9 cellular contexts compared by ENCODE assay signal in genomic region chr22:19986011-19986409, GRCh38. TPM values are rescaled to one million over a fixed set of nuclear protein-coding genes. Genes with fewer than 3 reads are reported as not detected.
DNase-seq lines count a peak whose midpoint lies in the region; ATAC-seq and TF ChIP-seq lines count a peak whose summit lies in the region.
"Had no signal": no experiment of that assay in that cellular context is flagged by ENCODE, and none has a peak within 500 bp of the region (broad histone marks: within the 10 kb centered on the region; RNA-seq: fewer than 3 reads in every experiment).

No MANE protein-coding gene starts in this region.

- H3K79me2 ChIP-seq in PC-9 (ENCODE audit: low read depth) (no peaks in the 10 kb centered on the region), fibroblast of lung (ENCODE audit: control insufficient read depth, insufficient read depth, low read length) (no peaks in the 10 kb centered on the region), osteoblast (ENCODE audit: insufficient read depth, low read length) (peaks cover 17% of the 10 kb centered on the region)

- no peak for TF ChIP-seq CTCF in PC-9 (conservative IDR thresholded peaks at IDR 0.05)
- no peak for TF ChIP-seq CTCF in fibroblast of lung (conservative IDR thresholded peaks at IDR 0.05 in 1 of 2, IDR thresholded peaks at IDR 0.05 in 1 of 2; ENCODE audit: low read depth in 1 of 2, low read length in 2 of 2)
- TF ChIP-seq CTCF in osteoblast (IDR thresholded peaks at IDR 0.05; ENCODE audit: extremely low read depth, low read depth, low read length), result no peak

- POLR2A ChIA-PET in PC-9 (lab: Charles Lee; ENCODE audit: unreplicated experiment), result interaction anchor here (0.6 kb wide), 1 partner anchor 694 kb away, joined by 4 read pairs; the partner anchor contains the start of gene CLTCL1

- H3K27me3 ChIP-seq in BLaER1, result no peaks in the 10 kb centered on the region
- H3K27me3 ChIP-seq in PC-9 (ENCODE audit: insufficient read depth, low read depth), result no peaks in the 10 kb centered on the region
- H3K27me3 ChIP-seq in fibroblast of lung (ENCODE audit: control insufficient read depth, insufficient read depth, low read length), result no peaks in the 10 kb centered on the region
- H3K27me3 ChIP-seq in osteoblast (ENCODE audit: insufficient read depth, low read length), result no peaks in the 10 kb centered on the region

- H3K4me1 ChIP-seq in BLaER1, result peaks cover 59% of the 10 kb centered on the region
- H3K4me1 ChIP-seq in PC-9 (replicated peaks; ENCODE audit: insufficient read depth), result peaks cover 20% of the 10 kb centered on the region
- H3K4me1 ChIP-seq in fibroblast of lung (ENCODE audit: control insufficient read depth, extremely low read depth, insufficient read depth, low read length), result peaks cover 11% of the 10 kb centered on the region
- peaks cover 26% of the 10 kb centered on the region for H3K4me1 ChIP-seq in osteoblast (ENCODE audit: insufficient read depth, low read length)

- intact Hi-C loops in PC-9 (cut with micrococcal nuclease; ENCODE audit: unreplicated experiment), result loop anchor here (5.0 kb wide), 1 partner anchor 36 kb away; the partner anchor contains the start of gene TANGO2

- BruUV-seq in PC-9 (replicated peaks; lab: Mats Ljungman, UMichigan), result no TSS peak

- H3K4me2 ChIP-seq in BLaER1 (peak overlapping the region; percentile 98), PC-9 (peak overlapping the region; percentile 72), fibroblast of lung (ENCODE audit: extremely low read depth, insufficient read depth, low read length) (peak overlapping the region; percentile 93), osteoblast (ENCODE audit: insufficient read depth, low read length) (peak overlapping the region; percentile 91)

- H3K4me3 ChIP-seq in BLaER1, result peak overlapping the region; percentile 89
- peak overlapping the region; percentile 61; the same call in 1 of the 2 replicates for H3K4me3 ChIP-seq in PC-9
- H3K4me3 ChIP-seq in fibroblast of lung (replicated peaks in 1 of 4; ENCODE audit: control extremely low read depth in 1 of 4, insufficient read depth in 1 of 4, low read depth in 3 of 4, low read length in 4 of 4), result peak overlapping the region; percentile 63 to 81 (median 67)
- peak overlapping the region; percentile 81 for H3K4me3 ChIP-seq in osteoblast (ENCODE audit: insufficient read depth, low read length)

- no peaks in the 10 kb centered on the region for H3F3A ChIP-seq in PC-9 (ENCODE audit: insufficient read depth, low read depth)

- H3K9ac ChIP-seq in BLaER1 (peak overlapping the region; percentile 87), fibroblast of lung (ENCODE audit: insufficient read depth, low read length) (no peak overlapping the region)

- no peak for DNase-seq in PC-9
- DNase-seq in fibroblast of lung (ENCODE audit: low read depth in 2 of 2), result no peak
- no peak for DNase-seq in osteoblast (ENCODE audit: insufficient read length, low spot score, missing footprints)
- DNase-seq in AML-193 (lab: John Stamatoyannopoulos, UW), result no peak
- no peak for DNase-seq in EL
- no peak for DNase-seq in NCI-H1417 treated with DMSO at 0.1 percent for 48 hours (lab: John Stamatoyannopoulos, UW)
- DNase-seq: activated T-cell treated with anti-CD3 and anti-CD28 coated beads, Interleukin-2, amount 50 U/mL, for 1 hour had no signal

- no peaks in the 10 kb centered on the region for H3K9me3 ChIP-seq in BLaER1
- H3K9me3 ChIP-seq in PC-9 (ENCODE audit: insufficient read depth, low read depth), result no peaks in the 10 kb centered on the region
- H3K9me3 ChIP-seq in fibroblast of lung (ENCODE audit: control insufficient read depth, insufficient read depth, low read depth, low read length), result no peaks in the 10 kb centered on the region
- no peaks in the 10 kb centered on the region for H3K9me3 ChIP-seq in osteoblast (ENCODE audit: low read depth, low read length)

- CTCF ChIA-PET in PC-9 (lab: Charles Lee), result interaction anchor here (0.6 kb wide), 1 partner anchor 23 kb away, joined by 4 read pairs; no protein-coding TSS in a partner anchor

- H4K20me1 ChIP-seq in BLaER1, result peaks cover 51% of the 10 kb centered on the region
- no peaks in the 10 kb centered on the region; the same call in 1 of the 2 replicates for H4K20me1 ChIP-seq in PC-9 (ENCODE audit: insufficient read depth)
- no peaks in the 10 kb centered on the region for H4K20me1 ChIP-seq in fibroblast of lung (ENCODE audit: control insufficient read depth, extremely low read depth, insufficient read depth, low read length)
- H4K20me1 ChIP-seq in osteoblast (ENCODE audit: insufficient read depth, low read length), result peaks cover 36% of the 10 kb centered on the region

- peaks cover 14% of the 10 kb centered on the region for H3K36me3 ChIP-seq in BLaER1
- H3K36me3 ChIP-seq in PC-9 (ENCODE audit: low read depth), result no peaks in the 10 kb centered on the region
- peaks cover 3% of the 10 kb centered on the region for H3K36me3 ChIP-seq in fibroblast of lung (ENCODE audit: control insufficient read depth, insufficient read depth, low read length)
- no peaks in the 10 kb centered on the region for H3K36me3 ChIP-seq in osteoblast (ENCODE audit: insufficient read depth, low read length)

- no peaks in the 10 kb centered on the region for H3K9me2 ChIP-seq in PC-9 (ENCODE audit: insufficient read depth)

- H3K27ac ChIP-seq in BLaER1, result peak overlapping the region; percentile 82
- no peak overlapping the region for H3K27ac ChIP-seq in PC-9
- H3K27ac ChIP-seq in fibroblast of lung (ENCODE audit: insufficient read depth, low read length), result no peak overlapping the region
- H3K27ac ChIP-seq in osteoblast (ENCODE audit: low read depth, low read length), result no peak overlapping the region

- ATAC-seq in HG02938 (IDR thresholded peaks at IDR 0.05; ENCODE audit: unreplicated experiment), result no peak

- H2AFZ ChIP-seq in PC-9, result no peak overlapping the region; the same call in 1 of the 2 replicates
- H2AFZ ChIP-seq in fibroblast of lung (ENCODE audit: low read length), result peak overlapping the region; percentile 49
- peak overlapping the region; percentile 62 for H2AFZ ChIP-seq in osteoblast (ENCODE audit: low read length)

RNA-seq across cellular contexts. Expression of gene ARVCF, which starts 30.6 kb away (rescaled TPM):
- total RNA-seq in PC-9 (2021), result 15.6 and 21.0 TPM in 2 replicates
- 13.9 and 15.7 TPM in 2 replicates for total RNA-seq in fibroblast of lung
- 2.0 and 2.6 TPM in 2 replicates for polyA plus RNA-seq in fibroblast of lung
- 3.5 and 7.1 TPM in 2 replicates for polyA plus RNA-seq in fibroblast of lung (2012)
- 1.1 and 8.5 TPM in 2 replicates for polyA minus RNA-seq in fibroblast of lung (ENCODE audit: low replicate concordance)
- total RNA-seq in osteoblast, result 19.7 and 27.1 TPM in 2 replicates

RNA-seq across cellular contexts. Expression of gene TANGO2, which starts 34.9 kb away (rescaled TPM):
- total RNA-seq in PC-9 (2021) (22.4 and 25.0 TPM in 2 replicates), fibroblast of lung (33.4 and 52.8 TPM in 2 replicates), osteoblast (41.8 and 43.8 TPM in 2 replicates)
- polyA plus RNA-seq in fibroblast of lung, result 28.3 and 41.3 TPM in 2 replicates
- 21.0 and 22.2 TPM in 2 replicates for polyA plus RNA-seq in fibroblast of lung (2012)
- polyA minus RNA-seq in fibroblast of lung (ENCODE audit: low replicate concordance), result 49.5 and 66.6 TPM in 2 replicates

RNA-seq across cellular contexts. Expression of gene TXNRD2, which starts 44.4 kb away (rescaled TPM):
- total RNA-seq in PC-9 (2021), result 21.7 and 22.4 TPM in 2 replicates
- 18.2 and 30.7 TPM in 2 replicates for total RNA-seq in fibroblast of lung
- 13.2 and 19.7 TPM in 2 replicates for polyA plus RNA-seq in fibroblast of lung
- polyA plus RNA-seq in fibroblast of lung (2012), result 17.7 and 33.3 TPM in 2 replicates
- polyA minus RNA-seq in fibroblast of lung (ENCODE audit: low replicate concordance), result 32.4 and 45.4 TPM in 2 replicates
- 19.5 and 21.5 TPM in 2 replicates for total RNA-seq in osteoblast

RNA-seq across cellular contexts. Expression of gene COMT, which starts 44.4 kb away (rescaled TPM):
- total RNA-seq in PC-9 (2021), result 99.9 and 107 TPM in 2 replicates
- 192 and 305 TPM in 2 replicates for total RNA-seq in fibroblast of lung
- 150 and 208 TPM in 2 replicates for polyA plus RNA-seq in fibroblast of lung
- 201 and 240 TPM in 2 replicates for polyA plus RNA-seq in fibroblast of lung (2012)
- 94.0 and 188 TPM in 2 replicates for polyA minus RNA-seq in fibroblast of lung (ENCODE audit: low replicate concordance)
- total RNA-seq in osteoblast, result 220 and 288 TPM in 2 replicates
